ENCODE assay signal across 32 cellular contexts in genomic region chr4:112093636-112094202, GRCh38. TPM values are rescaled to one million over a fixed set of nuclear protein-coding genes. Genes with fewer than 3 reads are reported as not detected.
A peak's percentile ranks its signal among the peaks of the same experiment; 100 is the strongest.
DNase-seq lines count a peak whose midpoint lies in the region; ATAC-seq and TF ChIP-seq lines count a peak whose summit lies in the region.
"Had no signal": no experiment of that assay in that cellular context is flagged by ENCODE, and none has a peak within 500 bp of the region (broad histone marks: within the 10 kb centered on the region; RNA-seq: fewer than 3 reads in every experiment).

No MANE protein-coding gene starts in this region.

- H3K23me2 ChIP-seq in H9 (ENCODE audit: insufficient read length, low read depth, low read length, poor library complexity, severe bottlenecking) = no peaks in the 10 kb centered on the region

- H2AK5ac ChIP-seq in H9 (ENCODE audit: insufficient read length, low read length) = no peak overlapping the region

- no peak overlapping the region for H4K91ac ChIP-seq in H9 (ENCODE audit: insufficient read length, low read depth, low read length)

- no peak overlapping the region for H3K27ac ChIP-seq in OCI-LY3 (ENCODE audit: low read length)
- no peak overlapping the region for H3K27ac ChIP-seq in H9 (ENCODE audit: insufficient read length, low read depth, low read length)
- H3K27ac ChIP-seq: 22Rv1, RWPE1 had no signal

- no peak overlapping the region for H3K4me3 ChIP-seq in OCI-LY3 (ENCODE audit: low read length)
- H3K4me3 ChIP-seq: GM23338 had no signal

- H3K79me2 ChIP-seq in OCI-LY3 (ENCODE audit: low read length) (no peaks in the 10 kb centered on the region), H9 (ENCODE audit: insufficient read depth, low read length) (no peaks in the 10 kb centered on the region)

- WGBS in H9 (ENCODE audit: extremely low coverage, insufficient read length, low lambda C conversion rate) = no CpG with 5 or more reads among the region's 3 CpGs

- no peak overlapping the region for H3K14ac ChIP-seq in H9 (ENCODE audit: insufficient read depth, low read length)

- no peak overlapping the region for H3K18ac ChIP-seq in H9 (ENCODE audit: insufficient read length, low read depth, low read length)

- H2AFZ ChIP-seq in OCI-LY3 (ENCODE audit: low read depth, low read length) = no peak overlapping the region
- H2AFZ ChIP-seq in H9 (ENCODE audit: low read length) = no peak overlapping the region
- H2AFZ ChIP-seq: GM23338 had no signal

- H3K23ac ChIP-seq in H9 (ENCODE audit: insufficient read length, low read depth, low read length) = no peak overlapping the region

- H3K9me3 ChIP-seq in OCI-LY3 (ENCODE audit: insufficient read depth, low read length) (no peaks in the 10 kb centered on the region), H9 (ENCODE audit: control insufficient read depth, low read depth, low read length) (no peaks in the 10 kb centered on the region)
- H3K9me3 ChIP-seq: BE2C had no signal

- no peaks in the 10 kb centered on the region for H3K4me1 Mint-ChIP-seq in H9
- H3K4me1 Mint-ChIP-seq: CD14-positive monocyte; CD8-positive, alpha-beta memory T cell; GM23338 had no signal

- no peak overlapping the region for H3T11ph ChIP-seq in H9 (ENCODE audit: low read length)

- TF ChIP-seq CTCF in OCI-LY3 (IDR thresholded peaks at IDR 0.05; ENCODE audit: low read depth, low read length) (no peak), H9 (conservative IDR thresholded peaks at IDR 0.05) (no peak)

- no peak overlapping the region for H4K8ac ChIP-seq in H9 (replicated peaks; ENCODE audit: insufficient read length, low read depth, low read length)

- peak; percentile 62 for ATAC-seq in GM19023 (IDR thresholded peaks at IDR 0.05; ENCODE audit: unreplicated experiment)
- ATAC-seq in HG02642 (IDR thresholded peaks at IDR 0.05; ENCODE audit: poor library complexity, unreplicated experiment) = peak; percentile 52
- ATAC-seq in HG03139 (IDR thresholded peaks at IDR 0.05; ENCODE audit: unreplicated experiment) = no peak
- ATAC-seq: GM23338, Panc1 had no signal

- no peaks in the 10 kb centered on the region for H3K27me3 ChIP-seq in OCI-LY3 (ENCODE audit: low read depth, low read length)
- no peaks in the 10 kb centered on the region for H3K27me3 ChIP-seq in H9 (ENCODE audit: insufficient read depth, low read length)
- H3K27me3 ChIP-seq: BE2C had no signal

- no peaks in the 10 kb centered on the region for H3K9me3 Mint-ChIP-seq in H9
- H3K9me3 Mint-ChIP-seq: CD14-positive monocyte; CD8-positive, alpha-beta memory T cell; T-helper 2 cell treated with Interferon-gamma antibody and Interleukin-4, amounts not matched to agents 5 μg/mL and 100 μg/mL, for 36 hours had no signal

- no peak overlapping the region for H3K56ac ChIP-seq in H9 (ENCODE audit: insufficient read length, low read depth, low read length)

- H3K4me3 Mint-ChIP-seq in H9 = no peak overlapping the region
- H3K4me3 Mint-ChIP-seq: CD14-positive monocyte; CD8-positive, alpha-beta memory T cell; GM23338; T-helper 2 cell treated with Interferon-gamma antibody and Interleukin-4, amounts not matched to agents 5 μg/mL and 100 μg/mL, for 36 hours had no signal

- no peak overlapping the region for H4K5ac ChIP-seq in H9 (ENCODE audit: insufficient read length, low read depth, low read length)

- H2BK12ac ChIP-seq in H9 (ENCODE audit: insufficient read length, low read depth, low read length) = no peak overlapping the region

- no peak overlapping the region for H2BK20ac ChIP-seq in H9 (ENCODE audit: low read depth, low read length, poor library complexity, severe bottlenecking)

- H2BK15ac ChIP-seq in H9 (ENCODE audit: low read depth, low read length) = no peak overlapping the region

- H3K4me1 ChIP-seq in OCI-LY3 (ENCODE audit: low read length) = peaks cover 12% of the 10 kb centered on the region
- no peaks in the 10 kb centered on the region for H3K4me1 ChIP-seq in H9 (ENCODE audit: insufficient read depth, low read length)
- H3K4me1 ChIP-seq: BE2C had no signal

- H3K9ac ChIP-seq in OCI-LY3 (ENCODE audit: low read length) = no peak overlapping the region
- no peak overlapping the region for H3K9ac ChIP-seq in H9 (ENCODE audit: extremely low read depth, insufficient read length, low read length)

- no peaks in the 10 kb centered on the region for H3K36me3 ChIP-seq in OCI-LY3 (replicated peaks; ENCODE audit: low read depth, low read length)
- H3K36me3 ChIP-seq: BE2C had no signal

- DNase-seq in NCI-H526 (lab: John Stamatoyannopoulos, UW) = peak; percentile 38 to 57
- DNase-seq in NCI-H526 treated with DMSO at 0.1 percent for 48 hours (lab: John Stamatoyannopoulos, UW) = no peak
- no peak for DNase-seq in activated naive CD4-positive, alpha-beta T cell (lab: John Stamatoyannopoulos, UW)
- no peak for DNase-seq in H9
- DNase-seq: BE2C; CD8-positive, alpha-beta memory T cell; DMS 273 treated with DMSO at 0.1 percent for 48 hours; DMS79; EL; GF-D8; HCEC 1CT; Karpas-422; MV-4-11; NCI-H1105; NCI-H1436 treated with DMSO at 0.1 percent for 48 hours; NCI-H187 treated with DMSO at 0.1 percent for 48 hours; NCI-H2171 treated with DMSO at 0.1 percent for 48 hours; NCI-H345; NCI-H510A treated with DMSO at 0.1 percent for 48 hours; SHP77; T-helper 1 cell had no signal

- H2BK5ac ChIP-seq in H9 (ENCODE audit: insufficient read length, low read length) = no peak overlapping the region

- H3K4me2 ChIP-seq in OCI-LY3 (ENCODE audit: low read length) (peak overlapping the region; percentile 2), H9 (ENCODE audit: insufficient read depth, insufficient read length, low read length) (no peak overlapping the region)
- H3K4me2 ChIP-seq: GM23338 had no signal

- H3K27ac Mint-ChIP-seq in H9 = no peak overlapping the region
- H3K27ac Mint-ChIP-seq: CD14-positive monocyte; CD8-positive, alpha-beta memory T cell; GM23338; T-helper 2 cell treated with Interferon-gamma antibody and Interleukin-4, amounts not matched to agents 5 μg/mL and 100 μg/mL, for 36 hours had no signal

- H3K36me3 Mint-ChIP-seq in H9 (ENCODE audit: insufficient read depth in 1 of 3, low read depth in 3 of 3) = no peaks in the 10 kb centered on the region
- H3K36me3 Mint-ChIP-seq: CD14-positive monocyte; CD8-positive, alpha-beta memory T cell had no signal

- H4K20me1 ChIP-seq in OCI-LY3 (ENCODE audit: insufficient read depth, low read length) (no peaks in the 10 kb centered on the region), H9 (ENCODE audit: control insufficient read depth, insufficient read depth, insufficient read length) (no peaks in the 10 kb centered on the region)

- H3K79me1 ChIP-seq in H9 (ENCODE audit: insufficient read depth, low read depth, low read length, poor library complexity, severe bottlenecking) = no peaks in the 10 kb centered on the region

- H3K27me3 Mint-ChIP-seq in H9 (ENCODE audit: low read depth) = no peaks in the 10 kb centered on the region; the same call in 1 of the 2 replicates

- H3K4ac ChIP-seq in H9 (ENCODE audit: low read depth, low read length) = no peak overlapping the region

- H2BK120ac ChIP-seq in H9 (ENCODE audit: low read depth, low read length, poor library complexity, severe bottlenecking) = no peak overlapping the region

RNA-seq across cellular contexts. Expression of gene FAM241A, which starts 51.5 kb away (rescaled TPM):
- 0.09 and 0.13 TPM in 2 replicates for total RNA-seq in H9 (2021)
- total RNA-seq: M059J had no signal

Comparison
In these comparisons a context has a peak if more than half of its experiments do, and no peak if none do; other contexts are left out.
1. DNase-seq: peak in NCI-H526 (2 of 2); none in NCI-H526 treated with DMSO at 0.1 percent for 48 hours (single experiment), activated naive CD4-positive, alpha-beta T cell (0 of 4) and H9 (single experiment).